Comparison of ENCODE assay signal across 2 cellular contexts in the genomic region with DNA sequence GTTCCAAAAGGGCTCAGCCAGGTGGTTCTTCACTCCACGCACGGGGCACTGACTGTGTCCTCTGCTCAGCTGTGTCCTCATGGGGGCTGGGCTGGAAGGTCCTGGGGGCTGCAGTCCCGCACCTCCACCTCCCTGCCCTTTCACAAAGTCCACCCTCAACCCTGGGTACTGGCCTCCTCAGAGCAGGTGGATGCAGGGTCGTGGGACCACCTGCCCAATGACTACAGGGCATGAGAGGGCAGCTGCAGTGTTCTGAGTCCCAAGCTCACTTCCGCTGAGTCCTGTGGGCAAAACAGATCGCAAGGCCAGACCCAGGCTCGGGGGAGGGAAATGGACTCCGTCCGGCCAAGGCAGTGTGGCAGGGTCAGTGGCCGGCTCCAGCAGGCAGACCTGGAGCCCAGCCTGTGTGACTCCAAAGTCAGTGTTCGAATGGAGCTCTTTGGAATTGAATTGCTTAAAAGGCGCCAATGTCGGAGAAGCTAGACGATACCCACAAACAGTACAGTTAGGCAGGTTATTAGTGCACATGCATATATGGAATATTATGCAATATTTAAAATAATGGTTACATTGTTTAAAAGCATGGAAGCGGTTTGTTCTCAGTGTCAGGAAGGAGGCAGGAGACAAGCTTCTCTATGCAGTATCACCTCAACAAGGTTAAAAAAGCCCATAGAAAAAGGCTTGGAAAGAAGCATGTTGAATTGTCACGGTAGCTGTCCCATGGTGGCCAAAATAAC.
TF ChIP-seq lines count a peak whose summit lies in the region.

No MANE protein-coding gene starts in this region.

TF ChIP-seq in IMR-90, 13 proteins besides CTCF, POLR2A, EP300 and RAD21:
- no peak for TF ChIP-seq RCOR1 (IDR thresholded peaks at IDR 0.05; ENCODE audit: insufficient replicate concordance, low read length)
- TF ChIP-seq CHD1 (IDR thresholded peaks at IDR 0.05; ENCODE audit: low read depth, low read length), result no peak
- TF ChIP-seq SMC3 (IDR thresholded peaks at IDR 0.05; ENCODE audit: low read depth, low read length), result no peak
- TF ChIP-seq NFE2L2 (IDR thresholded peaks at IDR 0.05; ENCODE audit: low read depth, low read length), result no peak
- TF ChIP-seq MAZ (IDR thresholded peaks at IDR 0.05; ENCODE audit: borderline replicate concordance, low read depth, low read length), result no peak
- no peak for TF ChIP-seq FOS (IDR thresholded peaks at IDR 0.05; ENCODE audit: low read depth, low read length)
- no peak for TF ChIP-seq RFX5 (IDR thresholded peaks at IDR 0.05; ENCODE audit: low read depth, low read length)
- TF ChIP-seq MAFK (IDR thresholded peaks at IDR 0.05; ENCODE audit: low read depth, low read length), result no peak
- TF ChIP-seq, protein P1, sequence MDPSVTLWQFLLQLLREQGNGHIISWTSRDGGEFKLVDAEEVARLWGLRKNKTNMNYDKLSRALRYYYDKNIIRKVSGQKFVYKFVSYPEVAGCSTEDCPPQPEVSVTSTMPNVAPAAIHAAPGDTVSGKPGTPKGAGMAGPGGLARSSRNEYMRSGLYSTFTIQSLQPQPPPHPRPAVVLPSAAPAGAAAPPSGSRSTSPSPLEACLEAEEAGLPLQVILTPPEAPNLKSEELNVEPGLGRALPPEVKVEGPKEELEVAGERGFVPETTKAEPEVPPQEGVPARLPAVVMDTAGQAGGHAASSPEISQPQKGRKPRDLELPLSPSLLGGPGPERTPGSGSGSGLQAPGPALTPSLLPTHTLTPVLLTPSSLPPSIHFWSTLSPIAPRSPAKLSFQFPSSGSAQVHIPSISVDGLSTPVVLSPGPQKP (IDR thresholded peaks at IDR 0.05; ENCODE audit: borderline replicate concordance, low read depth, low read length), result no peak
- TF ChIP-seq BHLHE40 (IDR thresholded peaks at IDR 0.05; ENCODE audit: low read depth, low read length), result no peak
- TF ChIP-seq MXI1 (IDR thresholded peaks at IDR 0.05; ENCODE audit: borderline replicate concordance, low read depth, low read length), result no peak
- TF ChIP-seq CEBPB (IDR thresholded peaks at IDR 0.05; ENCODE audit: low read depth, low read length), result no peak
- TF ChIP-seq, protein P2, sequence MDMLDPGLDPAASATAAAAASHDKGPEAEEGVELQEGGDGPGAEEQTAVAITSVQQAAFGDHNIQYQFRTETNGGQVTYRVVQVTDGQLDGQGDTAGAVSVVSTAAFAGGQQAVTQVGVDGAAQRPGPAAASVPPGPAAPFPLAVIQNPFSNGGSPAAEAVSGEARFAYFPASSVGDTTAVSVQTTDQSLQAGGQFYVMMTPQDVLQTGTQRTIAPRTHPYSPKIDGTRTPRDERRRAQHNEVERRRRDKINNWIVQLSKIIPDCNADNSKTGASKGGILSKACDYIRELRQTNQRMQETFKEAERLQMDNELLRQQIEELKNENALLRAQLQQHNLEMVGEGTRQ (IDR thresholded peaks at IDR 0.05; ENCODE audit: low read depth, low read length), result no peak

TF ChIP-seq in SK-N-SH, 30 proteins besides CTCF, POLR2A, EP300 and RAD21:
- TF ChIP-seq SMC3 (IDR thresholded peaks at IDR 0.05; ENCODE audit: low read depth, low read length) (no peak), GATA2 (CRISPR knock-in tag; IDR thresholded peaks at IDR 0.05) (no peak), MXI1 (IDR thresholded peaks at IDR 0.05; ENCODE audit: low read depth, low read length) (no peak), EZH2phosphoT487 (IDR thresholded peaks at IDR 0.05; ENCODE audit: borderline replicate concordance, low read depth) (no peak), TAF1 (IDR thresholded peaks at IDR 0.05; ENCODE audit: borderline replicate concordance, low read depth, low read length) (no peak), TCF12 (IDR thresholded peaks at IDR 0.05) (no peak)
